ENCODE assay signal across 9 cellular contexts in the genomic region with DNA sequence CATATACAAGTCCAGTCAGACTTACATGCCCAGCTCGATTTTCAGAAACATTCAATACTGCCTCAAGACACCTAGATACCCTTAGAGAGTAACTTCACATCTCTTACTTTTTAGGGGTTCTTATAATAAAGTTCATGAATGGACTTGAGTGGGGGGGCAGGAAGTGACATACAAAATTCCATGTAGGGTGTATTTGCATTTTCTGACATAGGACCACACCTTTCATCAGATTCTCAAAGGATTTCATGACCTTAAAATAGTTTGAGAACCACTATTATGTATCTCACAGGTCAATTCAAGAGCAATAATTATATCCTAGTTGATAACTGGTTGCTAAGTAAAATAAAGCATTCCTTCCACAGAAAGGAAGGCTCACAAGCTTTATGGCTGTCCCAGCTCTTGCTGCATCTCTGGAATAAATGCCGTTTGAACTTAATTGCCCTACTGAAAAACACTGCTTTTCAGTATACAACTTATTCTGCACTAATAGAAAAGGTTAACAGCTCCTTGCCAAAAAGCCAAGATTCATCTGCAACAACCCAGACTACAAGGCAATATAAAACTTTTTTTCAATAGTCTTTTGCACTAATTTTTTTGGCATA. TPM values are rescaled to one million over a fixed set of nuclear protein-coding genes. Genes with fewer than 3 reads are reported as not detected.
A peak's percentile ranks its signal among the peaks of the same experiment; 100 is the strongest.
DNase-seq lines count a peak whose midpoint lies in the region; ATAC-seq and TF ChIP-seq lines count a peak whose summit lies in the region.
"Had no signal": no experiment of that assay in that cellular context is flagged by ENCODE, and none has a peak within 500 bp of the region (broad histone marks: within the 10 kb centered on the region; RNA-seq: fewer than 3 reads in every experiment).

No MANE protein-coding gene starts in this region.

- H3K4me3 ChIP-seq in iPS-20b (ENCODE audit: low read length) (peak overlapping the region; percentile 85), suprapubic skin (peak overlapping the region; percentile 86)

- no peaks in the 10 kb centered on the region for H3K27me3 Mint-ChIP-seq in activated naive CD4-positive, alpha-beta T cell treated with anti-CD3 and anti-CD28 coated beads for 36 hours (ENCODE audit: low read depth)
- no peaks in the 10 kb centered on the region for H3K27me3 Mint-ChIP-seq in activated CD8-positive, alpha-beta T cell treated with anti-CD3 and anti-CD28 coated beads for 36 hours

- H3K27ac Mint-ChIP-seq in activated naive CD4-positive, alpha-beta T cell treated with anti-CD3 and anti-CD28 coated beads for 36 hours: peak overlapping the region; percentile 24
- peak overlapping the region; percentile 69 for H3K27ac Mint-ChIP-seq in activated CD8-positive, alpha-beta T cell treated with anti-CD3 and anti-CD28 coated beads for 36 hours

- H3K27ac ChIP-seq in iPS-20b (ENCODE audit: low read length) (no peak overlapping the region), suprapubic skin (peak overlapping the region; percentile 94)

- H3K4me1 ChIP-seq in iPS-20b (ENCODE audit: insufficient read depth, low read length): peaks cover 12% of the 10 kb centered on the region; the same call in 1 of the 2 replicates
- H3K4me1 ChIP-seq in suprapubic skin: peaks cover 33% of the 10 kb centered on the region

- TF ChIP-seq EP300 in suprapubic skin (IDR thresholded peaks at IDR 0.05): no peak

- WGBS in suprapubic skin: 27% methylated on average over 2 of the region's 2 CpGs

- no peak for TF ChIP-seq CTCF in activated CD8-positive, alpha-beta T cell treated with anti-CD3 and anti-CD28 coated beads for 36 hours (IDR thresholded peaks at IDR 0.05)
- TF ChIP-seq CTCF in suprapubic skin (IDR thresholded peaks at IDR 0.05): no peak

- H3K4me1 Mint-ChIP-seq in activated naive CD4-positive, alpha-beta T cell treated with anti-CD3 and anti-CD28 coated beads for 36 hours (ENCODE audit: low read depth): peaks cover 33% of the 10 kb centered on the region
- peaks cover 32% of the 10 kb centered on the region for H3K4me1 Mint-ChIP-seq in activated CD8-positive, alpha-beta T cell treated with anti-CD3 and anti-CD28 coated beads for 36 hours (ENCODE audit: low read depth)

- ATAC-seq in activated CD8-positive, alpha-beta T cell treated with anti-CD3 and anti-CD28 coated beads for 36 hours: no peak
- ATAC-seq in HG02970 (IDR thresholded peaks at IDR 0.05; ENCODE audit: low FRiP score, unreplicated experiment): no peak

- no peak overlapping the region for H3K9ac ChIP-seq in iPS-20b (ENCODE audit: low read depth, low read length)

- no peaks in the 10 kb centered on the region for H3K9me3 Mint-ChIP-seq in activated naive CD4-positive, alpha-beta T cell treated with anti-CD3 and anti-CD28 coated beads for 36 hours
- H3K9me3 Mint-ChIP-seq in activated CD8-positive, alpha-beta T cell treated with anti-CD3 and anti-CD28 coated beads for 36 hours: no peaks in the 10 kb centered on the region

- H3K9me3 ChIP-seq in iPS-20b (ENCODE audit: insufficient read depth, low read depth, low read length): no peaks in the 10 kb centered on the region
- no peaks in the 10 kb centered on the region for H3K9me3 ChIP-seq in suprapubic skin

- intact Hi-C loops in activated naive CD4-positive, alpha-beta T cell treated with anti-CD3 and anti-CD28 coated beads for 36 hours (cut with micrococcal nuclease): no loop called here
- intact Hi-C loops in activated CD8-positive, alpha-beta T cell treated with anti-CD3 and anti-CD28 coated beads for 36 hours (cut with micrococcal nuclease): no loop called here

- no peak for DNase-seq in activated naive CD4-positive, alpha-beta T cell treated with anti-CD3 and anti-CD28 coated beads for 36 hours
- no peak for DNase-seq in activated naive CD4-positive, alpha-beta T cell treated with anti-CD3 and anti-CD28 coated beads, Interleukin-2, amount 50 U/mL, for 16 hours
- DNase-seq in activated CD8-positive, alpha-beta T cell treated with anti-CD3 and anti-CD28 coated beads for 36 hours: peak; percentile 20
- DNase-seq in suprapubic skin (ENCODE audit: low spot score in 2 of 2) (no peak), COLO829 (ENCODE audit: low spot score) (no peak), SKM-1 (lab: John Stamatoyannopoulos, UW; ENCODE audit: unreplicated experiment) (no peak)
- DNase-seq: anterior cingulate cortex had no signal

- CTCF ChIA-PET in activated naive CD4-positive, alpha-beta T cell treated with anti-CD3 and anti-CD28 coated beads for 36 hours (lab: Charles Lee): interaction anchor here (1.3 to 2.5 kb wide), 3 partner anchors 15 to 65 kb away, joined by 3 to 10 read pairs (median 4); no protein-coding TSS in a partner anchor
- CTCF ChIA-PET in activated CD8-positive, alpha-beta T cell treated with anti-CD3 and anti-CD28 coated beads for 36 hours (lab: Charles Lee): interaction anchor here (1.2 to 8.1 kb wide), 3 partner anchors 16 to 63 kb away, joined by 5 to 60 read pairs (median 7); a partner anchor contains a TSS

- no peaks in the 10 kb centered on the region for H3K27me3 ChIP-seq in iPS-20b (ENCODE audit: insufficient read depth, low read length)
- H3K27me3 ChIP-seq in suprapubic skin: no peaks in the 10 kb centered on the region

- POLR2A ChIA-PET in activated CD8-positive, alpha-beta T cell treated with anti-CD3 and anti-CD28 coated beads for 36 hours (lab: Charles Lee): interaction anchor here (0.7 to 2.7 kb wide), 5 partner anchors 16 to 153 kb away, joined by 3 to 13 read pairs (median 3); a partner anchor contains a TSS

- no peaks in the 10 kb centered on the region for H3K36me3 ChIP-seq in iPS-20b (ENCODE audit: insufficient read depth, low read depth, low read length)
- H3K36me3 ChIP-seq in suprapubic skin: no peaks in the 10 kb centered on the region

- TF ChIP-seq POLR2A in suprapubic skin (IDR thresholded peaks at IDR 0.05): no peak

- H3K4me3 Mint-ChIP-seq in activated naive CD4-positive, alpha-beta T cell treated with anti-CD3 and anti-CD28 coated beads for 36 hours: peak overlapping the region; percentile 52
- H3K4me3 Mint-ChIP-seq in activated CD8-positive, alpha-beta T cell treated with anti-CD3 and anti-CD28 coated beads for 36 hours: peak overlapping the region; percentile 95

- no peaks in the 10 kb centered on the region for H3K36me3 Mint-ChIP-seq in activated naive CD4-positive, alpha-beta T cell treated with anti-CD3 and anti-CD28 coated beads for 36 hours (ENCODE audit: low read depth)
- peaks cover 26% of the 10 kb centered on the region for H3K36me3 Mint-ChIP-seq in activated CD8-positive, alpha-beta T cell treated with anti-CD3 and anti-CD28 coated beads for 36 hours (ENCODE audit: low read depth)

RNA-seq across cellular contexts. Expression of a gene that starts 2.3 kb away (rescaled TPM):
- 10 to 100 TPM; 15.3 to 15.9 TPM for total RNA-seq in activated naive CD4-positive, alpha-beta T cell treated with anti-CD3 and anti-CD28 coated beads for 36 hours
- total RNA-seq in activated CD8-positive, alpha-beta T cell treated with anti-CD3 and anti-CD28 coated beads for 36 hours: 10 to 100 TPM; 72.2 to 72.3 TPM
- 10 to 100 TPM; 10.6 to 19.5 (median 16.0) TPM for total RNA-seq in suprapubic skin

RNA-seq across cellular contexts. Expression of a gene that starts 15.9 kb away (rescaled TPM):
- under 1 TPM; 0.72 to 0.83 TPM for total RNA-seq in activated naive CD4-positive, alpha-beta T cell treated with anti-CD3 and anti-CD28 coated beads for 36 hours
- total RNA-seq in activated CD8-positive, alpha-beta T cell treated with anti-CD3 and anti-CD28 coated beads for 36 hours: 1 to 10 TPM; 2.3 to 2.4 TPM
- total RNA-seq in suprapubic skin: 1 to 10 TPM in 3 of 4 donors, under 1 TPM in 1; 0.86 to 4.2 (median 1.5) TPM
